Comparison of ENCODE assay signal across 2 cellular contexts in genomic region chr18:72651033-72651432, GRCh38.
TF ChIP-seq lines count a peak whose summit lies in the region.

No MANE protein-coding gene starts in this region.

TF ChIP-seq in SK-N-SH treated with all-trans-retinoic acid at 6 μM for 48 hours, 23 proteins besides CTCF, POLR2A, EP300 and RAD21:
- TF ChIP-seq TSHZ2 (CRISPR knock-in tag; IDR thresholded peaks at IDR 0.05) (no peak), RARB (CRISPR knock-in tag; IDR thresholded peaks at IDR 0.05) (no peak), GLIS3 (CRISPR knock-in tag; IDR thresholded peaks at IDR 0.05) (no peak), ZNF8 (CRISPR knock-in tag; IDR thresholded peaks at IDR 0.05) (no peak), BACH2 (CRISPR knock-in tag; IDR thresholded peaks at IDR 0.05; ENCODE audit: borderline replicate concordance) (no peak), CSRNP3 (CRISPR knock-in tag; IDR thresholded peaks at IDR 0.05) (no peak), ZNF565 (CRISPR knock-in tag; conservative IDR thresholded peaks at IDR 0.05; ENCODE audit: low read depth) (no peak), ISL1 (CRISPR knock-in tag; IDR thresholded peaks at IDR 0.05) (no peak), OSR1 (CRISPR knock-in tag; IDR thresholded peaks at IDR 0.05) (no peak), ESRRG (CRISPR knock-in tag; IDR thresholded peaks at IDR 0.05) (no peak), TCF4 (CRISPR knock-in tag; IDR thresholded peaks at IDR 0.05; ENCODE audit: borderline replicate concordance) (no peak), SNAI2 (CRISPR knock-in tag; IDR thresholded peaks at IDR 0.05) (no peak), ZC3H10 (CRISPR knock-in tag; IDR thresholded peaks at IDR 0.05) (no peak), ZFP30 (CRISPR knock-in tag; IDR thresholded peaks at IDR 0.05) (no peak), TOX (CRISPR knock-in tag; IDR thresholded peaks at IDR 0.05; ENCODE audit: borderline replicate concordance) (no peak), ARNTL (CRISPR knock-in tag; IDR thresholded peaks at IDR 0.05; ENCODE audit: borderline replicate concordance, low read depth) (no peak), POU6F1 (CRISPR knock-in tag; IDR thresholded peaks at IDR 0.05; ENCODE audit: borderline replicate concordance, low read depth) (no peak), ZNF70 (CRISPR knock-in tag; IDR thresholded peaks at IDR 0.05) (no peak), ZFP3 (CRISPR knock-in tag; IDR thresholded peaks at IDR 0.05) (no peak), PPARA (CRISPR knock-in tag; IDR thresholded peaks at IDR 0.05; ENCODE audit: borderline replicate concordance) (no peak)

TF ChIP-seq in SK-N-SH, 30 proteins besides CTCF, POLR2A, EP300 and RAD21 (continued from another document):
- TF ChIP-seq ZBTB33 (IDR thresholded peaks at IDR 0.05; ENCODE audit: borderline replicate concordance, low read depth) (no peak), TAF1 (IDR thresholded peaks at IDR 0.05; ENCODE audit: borderline replicate concordance, low read depth, low read length) (no peak), RCOR1 (IDR thresholded peaks at IDR 0.05; ENCODE audit: low read length) (no peak), GATA2 (CRISPR knock-in tag; IDR thresholded peaks at IDR 0.05) (no peak), NRF1 (IDR thresholded peaks at IDR 0.05; ENCODE audit: low read depth, low read length) (no peak), CHD2 (IDR thresholded peaks at IDR 0.05; ENCODE audit: low read length, partially characterized antibody) (no peak), YY1 (IDR thresholded peaks at IDR 0.05; ENCODE audit: low read depth) (no peak)
